Comparison of ENCODE assay signal across 1 cellular context in the genomic region with DNA sequence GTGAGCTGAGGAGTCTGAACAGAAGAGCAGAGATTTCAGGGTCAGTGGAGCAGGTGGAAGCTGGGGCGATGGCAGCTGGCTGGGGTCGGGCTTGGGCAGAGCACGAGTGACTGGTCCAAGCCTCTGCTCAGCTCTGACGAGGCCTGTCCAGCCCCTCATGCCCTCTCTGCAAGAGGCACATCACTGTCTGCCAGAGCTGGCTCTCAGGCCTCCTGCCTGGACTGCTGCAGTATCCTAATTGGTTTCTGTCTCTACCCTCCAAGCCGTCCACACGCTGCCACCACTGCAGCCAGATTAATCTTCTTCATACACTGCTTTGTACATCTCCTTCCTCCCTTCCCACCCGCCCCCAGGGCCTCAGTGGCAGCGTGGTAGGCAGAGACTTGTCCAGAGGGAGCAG.
TF ChIP-seq lines count a peak whose summit lies in the region.

No MANE protein-coding gene starts in this region.

TF ChIP-seq in SK-N-SH treated with all-trans-retinoic acid at 6 μM for 48 hours, 23 proteins besides CTCF, POLR2A, EP300 and RAD21 (continued from another document):
- TF ChIP-seq, protein P1, sequence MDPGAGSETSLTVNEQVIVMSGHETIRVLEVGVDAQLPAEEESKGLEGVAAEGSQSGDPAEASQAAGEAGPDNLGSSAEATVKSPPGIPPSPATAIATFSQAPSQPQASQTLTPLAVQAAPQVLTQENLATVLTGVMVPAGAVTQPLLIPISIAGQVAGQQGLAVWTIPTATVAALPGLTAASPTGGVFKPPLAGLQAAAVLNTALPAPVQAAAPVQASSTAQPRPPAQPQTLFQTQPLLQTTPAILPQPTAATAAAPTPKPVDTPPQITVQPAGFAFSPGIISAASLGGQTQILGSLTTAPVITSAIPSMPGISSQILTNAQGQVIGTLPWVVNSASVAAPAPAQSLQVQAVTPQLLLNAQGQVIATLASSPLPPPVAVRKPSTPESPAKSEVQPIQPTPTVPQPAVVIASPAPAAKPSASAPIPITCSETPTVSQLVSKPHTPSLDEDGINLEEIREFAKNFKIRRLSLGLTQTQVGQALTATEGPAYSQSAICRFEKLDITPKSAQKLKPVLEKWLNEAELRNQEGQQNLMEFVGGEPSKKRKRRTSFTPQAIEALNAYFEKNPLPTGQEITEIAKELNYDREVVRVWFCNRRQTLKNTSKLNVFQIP (CRISPR knock-in tag; IDR thresholded peaks at IDR 0.05; ENCODE audit: borderline replicate concordance, low read depth), result no peak
